ENCODE assay signal across 8 cellular contexts in the genomic region with DNA sequence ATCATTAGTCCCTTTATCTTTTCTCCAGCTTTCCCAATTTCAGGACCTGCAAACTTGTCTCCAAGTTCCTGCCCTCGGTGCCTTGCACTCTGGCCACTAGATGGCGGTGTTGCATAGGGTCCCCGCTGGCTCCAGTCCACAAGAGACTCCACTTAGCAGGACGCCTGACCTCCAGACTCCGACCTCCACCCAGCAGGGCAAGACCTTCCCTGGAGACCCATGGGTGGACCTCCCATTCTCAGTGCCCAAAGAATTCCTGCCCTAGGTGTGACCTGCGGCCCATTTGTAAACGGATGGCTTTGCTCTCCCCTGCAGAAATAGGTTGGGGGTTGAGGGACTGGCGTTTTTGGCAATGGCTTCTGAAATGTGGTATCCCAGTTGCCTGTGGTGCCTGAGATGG.
DNase-seq lines count a peak whose midpoint lies in the region; ATAC-seq and TF ChIP-seq lines count a peak whose summit lies in the region.

No MANE protein-coding gene starts in this region.

- TF ChIP-seq CTCF in osteocyte (IDR thresholded peaks at IDR 0.05), result peak; percentile 99
- TF ChIP-seq CTCF in thyroid gland (IDR thresholded peaks at IDR 0.05), result peak; percentile 88 to 97 (median 96)

- H3K27ac ChIP-seq in thyroid gland, result no peak overlapping the region

- H3K9me3 Mint-ChIP-seq in osteocyte (ENCODE audit: unreplicated experiment), result no peaks in the 10 kb centered on the region

- ATAC-seq in GM19452 (IDR thresholded peaks at IDR 0.05; ENCODE audit: unreplicated experiment), result no peak

- H3K4me1 ChIP-seq in thyroid gland, result peaks cover 0 to 11% of the 10 kb centered on the region in 2 donors

- 24 to 25% methylated on average over 8 of the region's 8 CpGs for WGBS in thyroid gland, 2 donors

- no peaks in the 10 kb centered on the region for H3K27me3 ChIP-seq in thyroid gland

- H3K9me3 ChIP-seq in thyroid gland, result no peaks in the 10 kb centered on the region

- intact Hi-C loops in thyroid gland (cut with DNase I), result loop anchor here (5.0 kb wide), 3 partner anchors 59 to 286 kb away; no protein-coding TSS in a partner anchor

- no peaks in the 10 kb centered on the region for H3K27me3 Mint-ChIP-seq in osteocyte (ENCODE audit: unreplicated experiment)

- in situ Hi-C loops in SK-MEL-5 (cut with HindIII; ENCODE audit: low pct_unique_long_range_greater_than_20kb, low sequenced_read_pairs), result loop anchor here (25.0 kb wide), 1 partner anchor 676 kb away; the partner anchor contains the start of gene NR2C2

- H3K36me3 ChIP-seq in thyroid gland, result no peaks in the 10 kb centered on the region

- H3K4me1 Mint-ChIP-seq in osteocyte (ENCODE audit: unreplicated experiment), result peaks cover 25% of the 10 kb centered on the region

- H3K4me3 ChIP-seq in thyroid gland (replicated peaks in 1 of 3), result no peak overlapping the region

- H3K4me3 Mint-ChIP-seq in osteocyte (ENCODE audit: unreplicated experiment), result no peak overlapping the region

- no peak for TF ChIP-seq POLR2A in thyroid gland (IDR thresholded peaks at IDR 0.05)

- H3K36me3 Mint-ChIP-seq in osteocyte (ENCODE audit: unreplicated experiment), result no peaks in the 10 kb centered on the region

- H3K27ac Mint-ChIP-seq in osteocyte (ENCODE audit: unreplicated experiment), result no peak overlapping the region

- DNase-seq in Daoy (ENCODE audit: low read depth) (peak; percentile 74), HuH-7.5 (ENCODE audit: low spot score) (peak; percentile 94), SK-MEL-5 (ENCODE audit: low read depth, low spot score) (peak; percentile 82), foreskin melanocyte (peak; percentile 65), osteocyte (ENCODE audit: extremely low spot score, unreplicated experiment) (peak; percentile 93), thyroid gland (peak; percentile 83 to 87)
- peak; percentile 92 for DNase-seq in activated effector memory CD4-positive, alpha-beta T cell treated with anti-CD3 and anti-CD28 coated beads, Interleukin-2, amount 50 U/mL, for 16 hours
